In genomic region chr16:71288570-71288889, GRCh38 we compare ENCODE assay signal across 2 cellular contexts.
TF ChIP-seq lines count a peak whose summit lies in the region.

No MANE protein-coding gene starts in this region.

TF ChIP-seq in HepG2, 621 proteins besides CTCF, POLR2A, EP300 and RAD21:
- TF ChIP-seq ZNF121 (CRISPR knock-in tag; IDR thresholded peaks at IDR 0.05), result no peak
- no peak for TF ChIP-seq GATAD2A (CRISPR knock-in tag; IDR thresholded peaks at IDR 0.05)
- no peak for TF ChIP-seq TEAD2 (CRISPR knock-in tag; IDR thresholded peaks at IDR 0.05)
- no peak for TF ChIP-seq KIAA2018 (CRISPR knock-in tag; IDR thresholded peaks at IDR 0.05; ENCODE audit: borderline replicate concordance)
- TF ChIP-seq GPBP1L1 (CRISPR knock-in tag; IDR thresholded peaks at IDR 0.05), result no peak
- peak; percentile 57; the same call in 1 of the 2 replicates for TF ChIP-seq ATF7 (IDR thresholded peaks at IDR 0.05)
- no peak for TF ChIP-seq ATF7 (CRISPR knock-in tag; IDR thresholded peaks at IDR 0.05)
- TF ChIP-seq ZSCAN29 (CRISPR knock-in tag; conservative IDR thresholded peaks at IDR 0.05), result 0 out of 2 replicates have a peak, but pooled peaks have one; percentile 2
- peak; percentile 51; the same call in 1 of the 2 replicates for TF ChIP-seq CREB1 (IDR thresholded peaks at IDR 0.05)
- TF ChIP-seq CREB1 (CRISPR knock-in tag; IDR thresholded peaks at IDR 0.05), result no peak
- TF ChIP-seq CEBPB (IDR thresholded peaks at IDR 0.05; ENCODE audit: borderline replicate concordance, low read depth, low read length), result no peak
- 0 out of 2 replicates have a peak, but pooled peaks have one; percentile 3 for TF ChIP-seq ZFP36L1 (CRISPR knock-in tag; IDR thresholded peaks at IDR 0.05)
- no peak for TF ChIP-seq ZNF280B (CRISPR knock-in tag; IDR thresholded peaks at IDR 0.05; ENCODE audit: borderline replicate concordance)
- TF ChIP-seq ZNF232 (CRISPR knock-in tag; IDR thresholded peaks at IDR 0.05; ENCODE audit: borderline replicate concordance), result no peak
- no peak for TF ChIP-seq SP1 (IDR thresholded peaks at IDR 0.05)
- no peak for TF ChIP-seq SP1 (CRISPR knock-in tag; IDR thresholded peaks at IDR 0.05)
- TF ChIP-seq ZFYVE20 (CRISPR knock-in tag; IDR thresholded peaks at IDR 0.05; ENCODE audit: borderline replicate concordance, low read depth), result no peak

TF ChIP-seq in GM12891, 5 proteins besides CTCF, POLR2A, EP300 and RAD21:
- no peak for TF ChIP-seq PAX5 (IDR thresholded peaks at IDR 0.05; ENCODE audit: insufficient read depth, low read length, severe bottlenecking)
- TF ChIP-seq TAF1 (IDR thresholded peaks at IDR 0.05; ENCODE audit: low read depth, low read length), result no peak
- TF ChIP-seq POU2F2 (IDR thresholded peaks at IDR 0.05; ENCODE audit: low read depth, low read length), result no peak
- TF ChIP-seq POLR2AphosphoS5 (IDR thresholded peaks at IDR 0.05; ENCODE audit: low read depth, low read length), result no peak
- no peak for TF ChIP-seq SPI1 (IDR thresholded peaks at IDR 0.05; ENCODE audit: low read depth, low read length)
TF ChIP-seq in GM12891: peak in this region for 0.
